Comparison of ENCODE assay signal across 8 cellular contexts in genomic region chr7:100247152-100247757, GRCh38. TPM values are rescaled to one million over a fixed set of nuclear protein-coding genes. Genes with fewer than 3 reads are reported as not detected.
A peak's percentile ranks its signal among the peaks of the same experiment; 100 is the strongest.
DNase-seq lines count a peak whose midpoint lies in the region; ATAC-seq and TF ChIP-seq lines count a peak whose summit lies in the region.

No MANE protein-coding gene starts in this region.

- peak; percentile 99 for ATAC-seq in PC-3
- ATAC-seq in upper lobe of right lung, result peak; percentile 72
- no peak for ATAC-seq in HG03108 (IDR thresholded peaks at IDR 0.05; ENCODE audit: unreplicated experiment)
- ATAC-seq in HG03135 (IDR thresholded peaks at IDR 0.05; ENCODE audit: unreplicated experiment), result no peak
- no peak for ATAC-seq in HG02571 (IDR thresholded peaks at IDR 0.05; ENCODE audit: unreplicated experiment)

- intact Hi-C loops in PC-3 (cut with micrococcal nuclease), result no loop called here
- intact Hi-C loops in upper lobe of right lung (cut with DNase I), result no loop called here

- no peaks in the 10 kb centered on the region for H3K36me3 ChIP-seq in HUES48 (ENCODE audit: control insufficient read depth, insufficient read depth, low read length)
- H3K36me3 ChIP-seq in PC-3 (ENCODE audit: low read depth, low read length), result no peaks in the 10 kb centered on the region
- no peaks in the 10 kb centered on the region for H3K36me3 ChIP-seq in upper lobe of right lung

- H3K9ac ChIP-seq in HUES48 (ENCODE audit: low read depth, low read length), result peak overlapping the region; percentile 55
- no peak overlapping the region for H3K9ac ChIP-seq in PC-3 (ENCODE audit: low read length)

- H3K9me2 ChIP-seq in PC-3 (replicated peaks; ENCODE audit: low read length), result no peaks in the 10 kb centered on the region

- CTCF ChIA-PET in PC-3 (lab: Charles Lee), result no interaction called here

- H2AFZ ChIP-seq in PC-3 (ENCODE audit: low read length), result no peak overlapping the region

- H3F3A ChIP-seq in PC-3 (ENCODE audit: low read length, unreplicated experiment), result no peaks in the 10 kb centered on the region

- H3K4me3 ChIP-seq in HUES48 (ENCODE audit: low read depth, low read length) (no peak overlapping the region), PC-3 (ENCODE audit: low read length) (no peak overlapping the region), foreskin fibroblast (ENCODE audit: low read depth in 1 of 2, low read length in 2 of 2) (no peak overlapping the region), upper lobe of right lung (no peak overlapping the region)

- no peaks in the 10 kb centered on the region for H3K79me2 ChIP-seq in PC-3 (ENCODE audit: low read length)

- no peak for TF ChIP-seq CTCF in PC-3 (conservative IDR thresholded peaks at IDR 0.05; ENCODE audit: low read depth, low read length)
- no peak for TF ChIP-seq CTCF in foreskin fibroblast (IDR thresholded peaks at IDR 0.05; ENCODE audit: low read depth, low read length)
- no peak for TF ChIP-seq CTCF in upper lobe of right lung (IDR thresholded peaks at IDR 0.05)

- DNase-seq in A172 (ENCODE audit: low spot score) (peak; percentile 82), PC-3 (peak; percentile 92), foreskin fibroblast (peak; percentile 74 to 86), upper lobe of right lung (no peak)

- no TSS peak for BruUV-seq in PC-3 (replicated peaks; lab: Mats Ljungman, UMichigan)

- H3K4me2 ChIP-seq in PC-3 (ENCODE audit: low read length), result peak overlapping the region; percentile 53; the same call in 1 of the 2 replicates

- H3K27ac ChIP-seq in HUES48 (ENCODE audit: low read depth, low read length) (peak overlapping the region; percentile 92), PC-3 (ENCODE audit: low read length) (peak overlapping the region; percentile 27; the same call in 1 of the 2 replicates), upper lobe of right lung (no peak overlapping the region)

- peaks cover 15% of the 10 kb centered on the region; the same call in 1 of the 2 replicates for H3K4me1 ChIP-seq in HUES48 (ENCODE audit: control insufficient read depth, insufficient read depth, low read length)
- peaks cover 23% of the 10 kb centered on the region for H3K4me1 ChIP-seq in PC-3 (ENCODE audit: insufficient read depth, low read length)
- H3K4me1 ChIP-seq in upper lobe of right lung, result no peaks in the 10 kb centered on the region

- no peaks in the 10 kb centered on the region for H4K20me1 ChIP-seq in PC-3 (ENCODE audit: low read length)

- H3K27me3 ChIP-seq in HUES48 (ENCODE audit: control insufficient read depth, insufficient read depth, low read length) (no peaks in the 10 kb centered on the region), PC-3 (ENCODE audit: low read length) (no peaks in the 10 kb centered on the region), upper lobe of right lung (no peaks in the 10 kb centered on the region)

- no peaks in the 10 kb centered on the region for H3K9me3 ChIP-seq in HUES48 (ENCODE audit: control insufficient read depth, insufficient read depth, low read length)
- H3K9me3 ChIP-seq in PC-3 (ENCODE audit: low read length), result no peaks in the 10 kb centered on the region
- no peaks in the 10 kb centered on the region for H3K9me3 ChIP-seq in upper lobe of right lung

- POLR2A ChIA-PET in PC-3 (lab: Charles Lee; ENCODE audit: unreplicated experiment), result no interaction called here

RNA-seq across cellular contexts. Expression of gene PVRIG, which starts 27.5 kb away (rescaled TPM):
- not detected in 2 replicates for total RNA-seq in A172 (2014; rRNA removed; shearing (Covaris generic))
- total RNA-seq in PC-3 (2014; rRNA removed), result not detected in 2 replicates
- total RNA-seq in upper lobe of right lung, result 1.4 TPM

Comparison
In these comparisons a context has a peak if more than half of its experiments do, and no peak if none do; other contexts are left out.
1. ATAC-seq: peak in PC-3 (single experiment) and upper lobe of right lung (single experiment); none in HG03108 (single experiment), HG03135 (single experiment) and HG02571 (single experiment).